ENCODE assay signal across 26 cellular contexts in genomic region chr7:73340514-73340913, GRCh38. TPM values are rescaled to one million over a fixed set of nuclear protein-coding genes. Genes with fewer than 3 reads are reported as not detected.
"Had no signal": no experiment of that assay in that cellular context is flagged by ENCODE, and none has a peak within 500 bp of the region (broad histone marks: within the 10 kb centered on the region; RNA-seq: fewer than 3 reads in every experiment).

No MANE protein-coding gene starts in this region.

- H3K36me3 ChIP-seq: pancreas, vagina had no signal

- H3K9me3 ChIP-seq: mucosa of descending colon, pancreas, testis, vagina had no signal

- H3K4me1 ChIP-seq: pancreas, testis had no signal

- DNase-seq: activated B cell treated with CpG ODN at 0.5 μM for 24 hours; activated CD4-positive, alpha-beta T cell treated with anti-CD3 and anti-CD28 coated beads for 36 hours; activated CD4-positive, alpha-beta T cell treated with anti-CD3 and anti-CD28 coated beads, Interleukin-2, amount 50 U/mL, for 4 hours; activated CD8-positive, alpha-beta memory T cell treated with anti-CD3 and anti-CD28 coated beads for 24 hours; activated CD8-positive, alpha-beta memory T cell treated with anti-CD3 and anti-CD28 coated beads, Interleukin-2, amount 50 U/mL, for 4 hours; activated T-cell treated with anti-CD3 and anti-CD28 coated beads, Interleukin-2, amount 50 U/mL, for 24 hours; aorta; dermis blood vessel endothelial cell; effector CD8-positive, alpha-beta T cell; foreskin melanocyte; islet precursor cell; left cardiac atrium; mucosa of descending colon; nephron progenitor cell; pancreas; right cardiac atrium; stimulated activated CD4-positive, alpha-beta T cell treated with anti-CD3 and anti-CD28 coated beads, Interleukin-2, amount 100 ng/mL, for 24 hours; T-helper 9 cell; testis; trophoblast cell had no signal

- H3K4me3 ChIP-seq: mucosa of descending colon, pancreas, testis, vagina had no signal

- ATAC-seq: activated CD4-positive, alpha-beta T cell treated with anti-CD3 and anti-CD28 coated beads for 36 hours; activated naive CD4-positive, alpha-beta T cell treated with anti-CD3 and anti-CD28 coated beads, Interleukin-2, amount 50 U/mL, for 72 hours; activated T-helper 17 cell treated with anti-CD3 and anti-CD28 coated beads, Interleukin-2, amount 50 U/mL, for 72 hours; left cardiac atrium; mucosa of descending colon; pancreas; right cardiac atrium; stimulated activated effector memory CD8-positive, alpha-beta T cell treated with anti-CD3 and anti-CD28 coated beads, Interleukin-12 subunit alpha, Interleukin-12 subunit beta, amount 100 ng/mL, for 72 hours had no signal

- H3K27me3 ChIP-seq: pancreas, testis, vagina had no signal

- H3K27ac ChIP-seq: pancreas, testis, vagina had no signal

RNA-seq across cellular contexts. Expression of gene FKBP6, which starts 12.6 kb away (rescaled TPM):
- total RNA-seq: activated B cell treated with CpG ODN at 0.5 μM for 24 hours; activated CD4-positive, alpha-beta T cell treated with anti-CD3 and anti-CD28 coated beads for 36 hours; activated naive CD4-positive, alpha-beta T cell treated with anti-CD3 and anti-CD28 coated beads, Interleukin-2, amount 50 U/mL, for 72 hours; activated T-helper 17 cell treated with anti-CD3 and anti-CD28 coated beads, Interleukin-2, amount 50 U/mL, for 72 hours; aorta; cardiac septum; dermis blood vessel endothelial cell; left cardiac atrium; mucosa of descending colon; pancreas; pulmonary artery endothelial cell; right cardiac atrium; vagina had no signal

RNA-seq across cellular contexts. Expression of gene TRIM50, which starts 12.6 kb away (rescaled TPM):
- total RNA-seq: activated B cell treated with CpG ODN at 0.5 μM for 24 hours; activated CD4-positive, alpha-beta T cell treated with anti-CD3 and anti-CD28 coated beads for 36 hours; activated T-helper 17 cell treated with anti-CD3 and anti-CD28 coated beads, Interleukin-2, amount 50 U/mL, for 72 hours; cardiac septum; pulmonary artery endothelial cell; vagina had no signal
